ENCODE assay signal across 1 cellular context in genomic region chr16:29321585-29321984, GRCh38.
TF ChIP-seq lines count a peak whose summit lies in the region.

No MANE protein-coding gene starts in this region.

TF ChIP-seq in endothelial cell of umbilical vein, 7 proteins besides CTCF, POLR2A, EP300 and RAD21 (continued from another document):
- TF ChIP-seq FOS (IDR thresholded peaks at IDR 0.05; ENCODE audit: borderline replicate concordance, insufficient read depth, low read length) (no peak), JUN (IDR thresholded peaks at IDR 0.05; ENCODE audit: borderline replicate concordance, insufficient read depth, insufficient read length, low read depth) (no peak)
